Comparison of ENCODE assay signal across 11 cellular contexts in the genomic region with DNA sequence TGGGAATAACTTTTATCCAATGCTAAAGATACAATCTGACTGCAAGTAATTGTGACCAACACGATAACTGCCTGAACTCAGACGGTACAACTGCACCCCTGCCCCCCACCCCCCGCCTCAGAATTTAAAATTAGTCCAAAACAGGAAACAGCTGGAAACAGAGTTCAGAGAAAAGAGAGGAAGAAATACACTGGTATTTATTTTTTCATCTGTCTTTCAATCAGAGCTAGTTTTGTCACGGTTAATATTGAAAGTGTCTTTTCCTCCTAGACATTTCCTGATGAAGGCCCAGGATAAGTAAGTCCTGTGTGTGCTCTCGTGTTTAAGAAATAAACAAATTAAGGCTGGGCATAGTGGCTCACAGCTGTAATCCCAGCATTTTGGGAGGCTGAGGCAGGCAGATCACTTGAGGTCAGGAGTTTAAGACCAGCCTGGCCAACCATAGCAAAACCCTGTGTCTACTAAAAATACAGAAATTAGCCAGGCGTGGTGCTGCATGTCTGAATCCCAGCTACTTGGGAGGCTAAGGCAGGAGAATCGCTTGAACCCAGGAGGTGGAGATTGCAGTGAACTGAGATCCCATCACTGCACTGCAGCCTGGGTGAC.
DNase-seq lines count a peak whose midpoint lies in the region; ATAC-seq and TF ChIP-seq lines count a peak whose summit lies in the region.
"Had no signal": no experiment of that assay in that cellular context is flagged by ENCODE, and none has a peak within 500 bp of the region (broad histone marks: within the 10 kb centered on the region; RNA-seq: fewer than 3 reads in every experiment).

No MANE protein-coding gene starts in this region.

- no peaks in the 10 kb centered on the region for H3K36me3 Mint-ChIP-seq in nephron progenitor cell (ENCODE audit: low read depth)

- no peak for DNase-seq in caudate nucleus (lab: John Stamatoyannopoulos, UW)
- no peak for DNase-seq in nephron progenitor cell
- DNase-seq in NCI-H526 treated with DMSO at 0.1 percent for 48 hours (lab: John Stamatoyannopoulos, UW), result no peak
- no peak for DNase-seq in NCI-H510A treated with DMSO at 0.1 percent for 48 hours (lab: John Stamatoyannopoulos, UW)
- DNase-seq in NCI-H187 (lab: John Stamatoyannopoulos, UW), result no peak
- DNase-seq in GM03348 (ENCODE audit: low spot score), result no peak
- DNase-seq: NCI-H1694 treated with DMSO at 0.1 percent for 48 hours had no signal

- peak overlapping the region; percentile 75 for H3K27ac Mint-ChIP-seq in nephron progenitor cell
- H3K27ac Mint-ChIP-seq: T-helper 1 cell treated with Interleukin-12 subunit alpha and Interleukin-12 subunit beta and Interleukin-4 antibody, amounts not matched to agents 30 μg/mL and 1 μg/mL, for 36 hours had no signal

- H3K27me3 Mint-ChIP-seq in nephron progenitor cell (ENCODE audit: low read depth, poor library complexity), result peaks cover 22% of the 10 kb centered on the region

- H3K27ac ChIP-seq in C4-2B (peak overlapping the region; percentile 72), caudate nucleus (ENCODE audit: low read depth, low read length) (peak overlapping the region; percentile 75)
- H3K27ac ChIP-seq: hepatocyte had no signal

- ATAC-seq in HG02852 (IDR thresholded peaks at IDR 0.05; ENCODE audit: unreplicated experiment), result peak; percentile 19

- no peak overlapping the region for H3K4me3 Mint-ChIP-seq in nephron progenitor cell
- H3K4me3 Mint-ChIP-seq: T-helper 1 cell treated with Interleukin-12 subunit alpha and Interleukin-12 subunit beta and Interleukin-4 antibody, amounts not matched to agents 30 μg/mL and 1 μg/mL, for 36 hours had no signal

- H3K9me3 Mint-ChIP-seq in nephron progenitor cell, result no peaks in the 10 kb centered on the region
- H3K9me3 Mint-ChIP-seq: T-helper 1 cell treated with Interleukin-12 subunit alpha and Interleukin-12 subunit beta and Interleukin-4 antibody, amounts not matched to agents 30 μg/mL and 1 μg/mL, for 36 hours had no signal

- peaks cover 17% of the 10 kb centered on the region for H3K4me1 Mint-ChIP-seq in nephron progenitor cell

- TF ChIP-seq CTCF in C4-2B (conservative IDR thresholded peaks at IDR 0.05), result no peak
- TF ChIP-seq CTCF in nephron progenitor cell (IDR thresholded peaks at IDR 0.05), result no peak
